25 cellular contexts compared by ENCODE assay signal in the genomic region with DNA sequence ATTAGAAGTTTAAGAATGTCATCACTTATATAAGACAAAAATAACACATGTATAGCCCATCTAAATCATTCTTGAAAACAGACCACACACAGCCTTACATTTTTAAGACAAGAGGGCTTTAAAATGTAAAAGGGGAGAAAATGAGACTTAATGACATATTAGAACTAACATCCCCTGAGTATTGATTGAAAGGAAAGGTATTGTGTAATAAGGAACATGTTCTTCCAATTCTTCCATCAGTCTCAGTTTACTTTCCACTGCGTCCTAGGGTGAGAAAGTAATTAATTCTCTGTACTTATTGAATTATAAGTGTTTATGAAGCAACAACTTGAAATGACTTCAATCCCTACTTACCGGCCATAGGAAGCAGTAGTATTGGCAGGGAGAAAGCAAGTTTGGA.
DNase-seq lines count a peak whose midpoint lies in the region; ATAC-seq, FAIRE-seq and TF ChIP-seq lines count a peak whose summit lies in the region.
"Had no signal": no experiment of that assay in that cellular context is flagged by ENCODE, and none has a peak within 500 bp of the region (broad histone marks: within the 10 kb centered on the region; RNA-seq: fewer than 3 reads in every experiment).

No MANE protein-coding gene starts in this region.

- no peak for ATAC-seq in HepG2
- ATAC-seq in right lobe of liver = no peak
- ATAC-seq in K562 = no peak
- peak; percentile 56 for ATAC-seq in sciatic nerve
- ATAC-seq: A549, GM12878 had no signal

- TF ChIP-seq POLR2A in HepG2 (IDR thresholded peaks at IDR 0.05; ENCODE audit: insufficient read depth in 1 of 2, low read depth in 2 of 2, low read length in 2 of 2) (no peak), right lobe of liver (IDR thresholded peaks at IDR 0.05) (no peak), K562 (conservative IDR thresholded peaks at IDR 0.05) (no peak)

- WGBS in HepG2 (ENCODE audit: low lambda C conversion rate) = 93% methylated on average over 2 of the region's 2 CpGs
- 86% methylated on average over 2 of the region's 2 CpGs for WGBS in right lobe of liver (ENCODE audit: insufficient coverage, low coverage, low lambda C conversion rate, missing lambda C conversion rate)
- WGBS in K562 (ENCODE audit: insufficient coverage, low coverage, missing lambda C conversion rate) = 97% methylated on average over 2 of the region's 2 CpGs

- H4K20me1 ChIP-seq in HepG2 (ENCODE audit: insufficient read depth, low read length) (no peaks in the 10 kb centered on the region), K562 (replicated peaks; ENCODE audit: control insufficient read depth, insufficient read depth, low read length) (no peaks in the 10 kb centered on the region)
- H4K20me1 ChIP-seq: BLaER1 had no signal

- H3K79me2 ChIP-seq in HepG2 (ENCODE audit: insufficient read depth, low read length) = no peaks in the 10 kb centered on the region
- no peaks in the 10 kb centered on the region for H3K79me2 ChIP-seq in K562 (ENCODE audit: control insufficient read depth, insufficient read depth, low read length)

- FAIRE-seq in HepG2 (lab: Jason Lieb, UNC) (no peak), K562 (lab: Jason Lieb, UNC) (no peak)
- FAIRE-seq: A549, GM12878, GM12892, GM18507 had no signal

- intact Hi-C loops in HepG2 (cut with micrococcal nuclease; ENCODE audit: unreplicated experiment) = no loop called here
- intact Hi-C loops in right lobe of liver (cut with DNase I) = no loop called here
- intact Hi-C loops in K562 (cut with micrococcal nuclease) = no loop called here
- intact Hi-C loops in sciatic nerve (cut with DNase I) = loop anchor here (2.0 kb wide), 1 partner anchor 63 kb away; no protein-coding TSS in a partner anchor

- TF ChIP-seq EP300 in HepG2 (IDR thresholded peaks at IDR 0.05; ENCODE audit: low read depth in 2 of 2, low read length in 2 of 2) (no peak), HepG2 (CRISPR knock-in tag; IDR thresholded peaks at IDR 0.05; ENCODE audit: borderline replicate concordance) (no peak), K562 (IDR thresholded peaks at IDR 0.05; ENCODE audit: low read length) (no peak)

- H3K4me1 ChIP-seq in HepG2 (ENCODE audit: insufficient read depth, low read length) = no peaks in the 10 kb centered on the region
- H3K4me1 ChIP-seq in right lobe of liver = no peaks in the 10 kb centered on the region
- no peaks in the 10 kb centered on the region for H3K4me1 ChIP-seq in K562 (replicated peaks in 1 of 2; ENCODE audit: control insufficient read depth in 2 of 2, insufficient read depth in 2 of 2, low read length in 2 of 2)
- H3K4me1 ChIP-seq: A549, BE2C, BLaER1 had no signal

- in situ Hi-C loops in HepG2 (cut with HindIII; ENCODE audit: extremely low pct_ligation_motif_present, low pct_unique_long_range_greater_than_20kb) (no loop called here), K562 (cut with MboI) (no loop called here), ACHN (cut with HindIII; ENCODE audit: low pct_ligation_motif_present, low pct_unique_long_range_greater_than_20kb, low sequenced_read_pairs) (no loop called here)

- H3K27me3 ChIP-seq in HepG2 (ENCODE audit: control insufficient read depth in 1 of 2, insufficient read depth in 2 of 2, low read length in 2 of 2) = no peaks in the 10 kb centered on the region
- no peaks in the 10 kb centered on the region for H3K27me3 ChIP-seq in right lobe of liver
- H3K27me3 ChIP-seq in K562 (ENCODE audit: control insufficient read depth in 2 of 2, insufficient read depth in 2 of 2, low read length in 2 of 2) = no peaks in the 10 kb centered on the region
- H3K27me3 ChIP-seq: BE2C, BLaER1 had no signal

- DNase-seq in HepG2 (ENCODE audit: low spot score) (no peak), right lobe of liver (no peak), K562 (ENCODE audit: extremely low read depth in 1 of 4, low spot score in 3 of 4) (no peak), sciatic nerve (ENCODE audit: low spot score) (no peak), ACHN (no peak), NCI-H748 treated with DMSO at 0.1 percent for 48 hours (lab: John Stamatoyannopoulos, UW) (no peak)
- no peak for DNase-seq in activated CD4-positive, alpha-beta T cell treated with anti-CD3 and anti-CD28 coated beads for 4 hours
- DNase-seq: BE2C; C1 segment of cervical spinal cord; CD4-positive, CD25-positive, alpha-beta regulatory T cell; CD8-positive, alpha-beta memory T cell; COR-L47; DMS 273 treated with DMSO at 0.1 percent for 48 hours; DMS153; DMS53; DMS79; DND-41; EL; GDM1 had no signal

- no peaks in the 10 kb centered on the region for H3K9me1 ChIP-seq in K562 (ENCODE audit: control insufficient read depth, insufficient read depth, low read length)

- H3K36me3 ChIP-seq in HepG2 (replicated peaks in 1 of 2; ENCODE audit: control insufficient read depth in 1 of 2, insufficient read depth in 2 of 2, low read length in 2 of 2) (no peaks in the 10 kb centered on the region), right lobe of liver (no peaks in the 10 kb centered on the region), K562 (ENCODE audit: control insufficient read depth, insufficient read depth, low read length) (no peaks in the 10 kb centered on the region)
- H3K36me3 ChIP-seq: BE2C, BLaER1 had no signal

- H2AFZ ChIP-seq in HepG2 (ENCODE audit: low read length) = no peak overlapping the region
- no peak overlapping the region for H2AFZ ChIP-seq in K562 (ENCODE audit: low read depth, low read length)

- H3K4me3 ChIP-seq in HepG2 (replicated peaks in 1 of 3; ENCODE audit: insufficient read depth in 1 of 3, low read depth in 2 of 3, low read length in 3 of 3) = no peak overlapping the region
- no peak overlapping the region for H3K4me3 ChIP-seq in right lobe of liver
- no peak overlapping the region for H3K4me3 ChIP-seq in K562
- H3K4me3 ChIP-seq: A549, BLaER1, GM12878 had no signal

- TF ChIP-seq CTCF in HepG2 (CRISPR knock-in tag; IDR thresholded peaks at IDR 0.05) = no peak
- no peak for TF ChIP-seq CTCF in right lobe of liver (IDR thresholded peaks at IDR 0.05)
- TF ChIP-seq CTCF in K562 (IDR thresholded peaks at IDR 0.05 in 2 of 3, conservative IDR thresholded peaks at IDR 0.05 in 1 of 3; ENCODE audit: insufficient read depth in 2 of 3, low read depth in 1 of 3, low read length in 3 of 3) = no peak

- no peak for TF ChIP-seq RAD21 in HepG2 (CRISPR knock-in tag; IDR thresholded peaks at IDR 0.05)
- no peak for TF ChIP-seq RAD21 in K562 (CRISPR knock-in tag; conservative IDR thresholded peaks at IDR 0.05 in 1 of 2, IDR thresholded peaks at IDR 0.05 in 1 of 2)

- no peak overlapping the region for H3K9ac ChIP-seq in HepG2 (ENCODE audit: insufficient read depth, low read depth, low read length)
- no peak overlapping the region for H3K9ac ChIP-seq in K562 (ENCODE audit: insufficient read depth in 1 of 2, low read depth in 2 of 2, low read length in 2 of 2)
- H3K9ac ChIP-seq: BLaER1 had no signal

- no peaks in the 10 kb centered on the region for H3K9me3 ChIP-seq in HepG2 (ENCODE audit: low read length)
- no peaks in the 10 kb centered on the region for H3K9me3 ChIP-seq in right lobe of liver
- no peaks in the 10 kb centered on the region for H3K9me3 ChIP-seq in K562 (replicated peaks; ENCODE audit: control insufficient read depth, insufficient read depth, low read depth, low read length)
- H3K9me3 ChIP-seq: A549, BE2C, BLaER1 had no signal

- H3K4me2 ChIP-seq in HepG2 (ENCODE audit: low read depth, low read length) (no peak overlapping the region), K562 (ENCODE audit: insufficient read depth, low read length) (no peak overlapping the region)
- H3K4me2 ChIP-seq: A549, BLaER1 had no signal

- CTCF ChIA-PET in HepG2 (lab: Yijun Ruan, JAX; ENCODE audit: low intra/inter-chr PET ratio, low total read pairs) (no interaction called here), K562 (lab: Yijun Ruan, JAX; ENCODE audit: low intra/inter-chr PET ratio) (interaction anchor here (0.6 kb wide), 1 partner anchor 594 kb away, joined by 3 read pairs; no protein-coding TSS in a partner anchor)

- H3K27ac ChIP-seq in HepG2 (ENCODE audit: extremely low read length, insufficient read depth, low read length) (no peak overlapping the region), right lobe of liver (no peak overlapping the region), K562 (ENCODE audit: extremely low read depth, low read depth, low read length) (no peak overlapping the region)
- H3K27ac ChIP-seq: 22Rv1, A549, BLaER1 had no signal

- BruUV-seq in HepG2 (replicated peaks; lab: Mats Ljungman, UMichigan) = no TSS peak
- BruUV-seq in K562 (replicated peaks; lab: Mats Ljungman, UMichigan) = no TSS peak

- POLR2A ChIA-PET in HepG2 (lab: Yijun Ruan, JAX) (no interaction called here), K562 (lab: Yijun Ruan, JAX) (no interaction called here)

TF ChIP-seq in HepG2, 621 proteins besides CTCF, POLR2A, EP300 and RAD21:
- TF ChIP-seq HOXA7 (CRISPR knock-in tag; IDR thresholded peaks at IDR 0.05) (no peak), ZNF672 (CRISPR knock-in tag; IDR thresholded peaks at IDR 0.05) (no peak), CEBPB (IDR thresholded peaks at IDR 0.05; ENCODE audit: borderline replicate concordance, low read depth, low read length) (0 out of 2 replicates have a peak, but pooled peaks have one; percentile 45)
- TF ChIP-seq, protein P1, sequence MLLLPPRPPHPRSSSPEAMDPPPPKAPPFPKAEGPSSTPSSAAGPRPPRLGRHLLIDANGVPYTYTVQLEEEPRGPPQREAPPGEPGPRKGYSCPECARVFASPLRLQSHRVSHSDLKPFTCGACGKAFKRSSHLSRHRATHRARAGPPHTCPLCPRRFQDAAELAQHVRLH (CRISPR knock-in tag; IDR thresholded peaks at IDR 0.05; ENCODE audit: borderline replicate concordance, low read depth) = no peak
TF ChIP-seq in HepG2: peak in this region for 1.

TF ChIP-seq in K562, 482 proteins besides CTCF, POLR2A, EP300 and RAD21:
- TF ChIP-seq CEBPG (CRISPR knock-in tag; IDR thresholded peaks at IDR 0.05) = no peak
- peak in 1 of 2 experiments; percentile 43; a peak in 1 of 4 replicates for TF ChIP-seq CEBPG (tag; conservative IDR thresholded peaks at IDR 0.05 in 1 of 2, IDR thresholded peaks at IDR 0.05 in 1 of 2)
- peak; percentile 59 for TF ChIP-seq CEBPB (tag; IDR thresholded peaks at IDR 0.05)
- no peak for TF ChIP-seq PRPF4 (IDR thresholded peaks at IDR 0.05; ENCODE audit: insufficient read depth, low read depth, low read length, poor library complexity, severe bottlenecking)
